Comparison of ENCODE assay signal across 1 cellular context in genomic region chr6:30615958-30616810, GRCh38.
TF ChIP-seq lines count a peak whose summit lies in the region.

No MANE protein-coding gene starts in this region.

TF ChIP-seq in HEK293, 187 proteins besides CTCF, POLR2A, EP300 and RAD21 (continued from another document):
- TF ChIP-seq YY2 (tag by site-specific recombination; IDR thresholded peaks at IDR 0.05), result 0 out of 2 replicates have a peak, but pooled peaks have one; percentile 11
- TF ChIP-seq ZNF660 (tag by site-specific recombination; IDR thresholded peaks at IDR 0.05), result peak; percentile 66
- TF ChIP-seq ZXDB (tag by site-specific recombination; IDR thresholded peaks at IDR 0.05), result peak; percentile 28; the same call in 1 of the 2 replicates
- TF ChIP-seq ZNF670 (tag by site-specific recombination; IDR thresholded peaks at IDR 0.05; ENCODE audit: low read depth), result no peak
- TF ChIP-seq ZNF513 (tag by site-specific recombination; IDR thresholded peaks at IDR 0.05), result peak; percentile 89
- TF ChIP-seq ZNF221 (tag by site-specific recombination; IDR thresholded peaks at IDR 0.05; ENCODE audit: borderline replicate concordance), result no peak
- no peak for TF ChIP-seq ZFP3 (tag by site-specific recombination; IDR thresholded peaks at IDR 0.05; ENCODE audit: low read depth)
- TF ChIP-seq SCRT2 (tag by site-specific recombination; IDR thresholded peaks at IDR 0.05), result 0 out of 2 replicates have a peak, but pooled peaks have one; percentile 2
- no peak for TF ChIP-seq HOXA7 (CRISPR knock-in tag; IDR thresholded peaks at IDR 0.05; ENCODE audit: borderline replicate concordance)
- TF ChIP-seq ZNF391 (tag by site-specific recombination; IDR thresholded peaks at IDR 0.05; ENCODE audit: borderline replicate concordance, low read depth), result 0 out of 2 replicates have a peak, but pooled peaks have one; percentile 23
- 0 out of 2 replicates have a peak, but pooled peaks have one; percentile 7 for TF ChIP-seq GFI1B (tag by site-specific recombination; IDR thresholded peaks at IDR 0.05)
- TF ChIP-seq ZNF184 (tag by site-specific recombination; IDR thresholded peaks at IDR 0.05), result 0 out of 2 replicates have a peak, but pooled peaks have one; percentile 36
- no peak for TF ChIP-seq ZNF555 (tag by site-specific recombination; conservative IDR thresholded peaks at IDR 0.05)
- 0 out of 2 replicates have a peak, but pooled peaks have one; percentile 45 for TF ChIP-seq ZSCAN30 (tag by site-specific recombination; IDR thresholded peaks at IDR 0.05)
- TF ChIP-seq SP7 (tag by site-specific recombination; IDR thresholded peaks at IDR 0.05), result peak; percentile 7; the same call in 1 of the 2 replicates
- peak; percentile 75 for TF ChIP-seq IKZF3 (tag by site-specific recombination; IDR thresholded peaks at IDR 0.05)
- TF ChIP-seq ZNF501 (tag by site-specific recombination; IDR thresholded peaks at IDR 0.05), result peak; percentile 47; the same call in 1 of the 2 replicates
- peak; percentile 11; the same call in 1 of the 2 replicates for TF ChIP-seq SP2 (tag by site-specific recombination; IDR thresholded peaks at IDR 0.05)
- TF ChIP-seq, protein P1, sequence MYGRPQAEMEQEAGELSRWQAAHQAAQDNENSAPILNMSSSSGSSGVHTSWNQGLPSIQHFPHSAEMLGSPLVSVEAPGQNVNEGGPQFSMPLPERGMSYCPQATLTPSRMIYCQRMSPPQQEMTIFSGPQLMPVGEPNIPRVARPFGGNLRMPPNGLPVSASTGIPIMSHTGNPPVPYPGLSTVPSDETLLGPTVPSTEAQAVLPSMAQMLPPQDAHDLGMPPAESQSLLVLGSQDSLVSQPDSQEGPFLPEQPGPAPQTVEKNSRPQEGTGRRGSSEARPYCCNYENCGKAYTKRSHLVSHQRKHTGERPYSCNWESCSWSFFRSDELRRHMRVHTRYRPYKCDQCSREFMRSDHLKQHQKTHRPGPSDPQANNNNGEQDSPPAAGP (tag by site-specific recombination; IDR thresholded peaks at IDR 0.05), result peak; percentile 33; the same call in 1 of the 2 replicates
- TF ChIP-seq MEIS1 (CRISPR knock-in tag; IDR thresholded peaks at IDR 0.05; ENCODE audit: borderline replicate concordance), result no peak
- TF ChIP-seq, protein P2, sequence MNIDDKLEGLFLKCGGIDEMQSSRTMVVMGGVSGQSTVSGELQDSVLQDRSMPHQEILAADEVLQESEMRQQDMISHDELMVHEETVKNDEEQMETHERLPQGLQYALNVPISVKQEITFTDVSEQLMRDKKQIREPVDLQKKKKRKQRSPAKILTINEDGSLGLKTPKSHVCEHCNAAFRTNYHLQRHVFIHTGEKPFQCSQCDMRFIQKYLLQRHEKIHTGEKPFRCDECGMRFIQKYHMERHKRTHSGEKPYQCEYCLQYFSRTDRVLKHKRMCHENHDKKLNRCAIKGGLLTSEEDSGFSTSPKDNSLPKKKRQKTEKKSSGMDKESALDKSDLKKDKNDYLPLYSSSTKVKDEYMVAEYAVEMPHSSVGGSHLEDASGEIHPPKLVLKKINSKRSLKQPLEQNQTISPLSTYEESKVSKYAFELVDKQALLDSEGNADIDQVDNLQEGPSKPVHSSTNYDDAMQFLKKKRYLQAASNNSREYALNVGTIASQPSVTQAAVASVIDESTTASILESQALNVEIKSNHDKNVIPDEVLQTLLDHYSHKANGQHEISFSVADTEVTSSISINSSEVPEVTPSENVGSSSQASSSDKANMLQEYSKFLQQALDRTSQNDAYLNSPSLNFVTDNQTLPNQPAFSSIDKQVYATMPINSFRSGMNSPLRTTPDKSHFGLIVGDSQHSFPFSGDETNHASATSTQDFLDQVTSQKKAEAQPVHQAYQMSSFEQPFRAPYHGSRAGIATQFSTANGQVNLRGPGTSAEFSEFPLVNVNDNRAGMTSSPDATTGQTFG (tag by site-specific recombination; IDR thresholded peaks at IDR 0.05; ENCODE audit: borderline replicate concordance), result no peak
